Comparison of ENCODE assay signal across 8 cellular contexts in genomic region chr6:34655876-34656377, GRCh38. TPM values are rescaled to one million over a fixed set of nuclear protein-coding genes. Genes with fewer than 3 reads are reported as not detected.
DNase-seq lines count a peak whose midpoint lies in the region; ATAC-seq and TF ChIP-seq lines count a peak whose summit lies in the region.
"Not testable (repeated sequence)": the region's sequence is repeated elsewhere in the genome, so short reads cannot be mapped to it uniquely, and the experiment has no call there.

No MANE protein-coding gene starts in this region.

- CTCF ChIA-PET in PC-9 (lab: Charles Lee), result interaction anchor here (0.7 kb wide), 1 partner anchor 132 kb away, joined by 4 read pairs; no protein-coding TSS in a partner anchor

- TF ChIP-seq POLR2A in stomach (IDR thresholded peaks at IDR 0.05), result not testable (repeated sequence)

- H3K9me3 Mint-ChIP-seq in GM23338; activated T-cell treated with anti-CD3 and anti-CD28 coated beads, Interleukin-2, amount 50 U/mL, for 72 hours; central memory CD8-positive, alpha-beta T cell; natural killer cell: not testable (repeated sequence)

- BruUV-seq in PC-9 (replicated peaks; lab: Mats Ljungman, UMichigan), result not testable (repeated sequence)

- H3K4me3 ChIP-seq in BE2C (ENCODE audit: low read depth, low read length), result peak overlapping the region; percentile 28; the same call in 1 of the 2 replicates
- H3K4me3 ChIP-seq in GM23338, PC-9, stomach: not testable (repeated sequence)
- peak overlapping the region in 1 of 2 donors; percentile 48 for H3K4me3 ChIP-seq in right atrium auricular region

- POLR2A ChIA-PET in PC-9 (lab: Charles Lee; ENCODE audit: unreplicated experiment), result not testable (repeated sequence)

- not testable (repeated sequence) for DNase-seq in BE2C; GM23338 (ENCODE audit: low spot score); PC-9; activated T-cell treated with anti-CD3 and anti-CD28 coated beads, Interleukin-2, amount 50 U/mL, for 72 hours; right atrium auricular region (ENCODE audit: low spot score); natural killer cell; stomach
- peak in 1 of 2 donors; percentile 12 for DNase-seq in central memory CD8-positive, alpha-beta T cell (ENCODE audit: low spot score in 2 of 2)

- TF ChIP-seq EP300 in stomach (IDR thresholded peaks at IDR 0.05), result not testable (repeated sequence)

- not testable (repeated sequence) for H3K9me2 ChIP-seq in GM23338 (ENCODE audit: insufficient read depth); PC-9 (ENCODE audit: insufficient read depth)

- not testable (repeated sequence) for H3K36me3 Mint-ChIP-seq in GM23338 (ENCODE audit: low read depth); activated T-cell treated with anti-CD3 and anti-CD28 coated beads, Interleukin-2, amount 50 U/mL, for 72 hours (ENCODE audit: insufficient read depth in 2 of 2); natural killer cell
- H3K36me3 Mint-ChIP-seq in central memory CD8-positive, alpha-beta T cell (ENCODE audit: insufficient read depth), result peaks cover 27% of the 10 kb centered on the region

- not testable (repeated sequence) for H3K9me3 ChIP-seq in BE2C; PC-9 (ENCODE audit: insufficient read depth, low read depth); right atrium auricular region; stomach

- H3K4me1 ChIP-seq in BE2C, result not testable (repeated sequence)
- H3K4me1 ChIP-seq in GM23338 (ENCODE audit: insufficient read depth) (peaks cover 21% of the 10 kb centered on the region), PC-9 (replicated peaks; ENCODE audit: insufficient read depth) (peaks cover 54% of the 10 kb centered on the region), right atrium auricular region (peaks cover 0 to 44% of the 10 kb centered on the region in 2 donors), stomach (peaks cover 37 to 57% (median 45%) of the 10 kb centered on the region in 4 donors)

- not testable (repeated sequence) for H2AFZ ChIP-seq in GM23338, PC-9

- not testable (repeated sequence) for H3K27ac ChIP-seq in GM23338 (ENCODE audit: low read depth)
- H3K27ac ChIP-seq in PC-9 (peak overlapping the region; percentile 96), right atrium auricular region (peak overlapping the region; percentile 93 to 94), stomach (peak overlapping the region; percentile 43 to 92 (median 88))

- not testable (repeated sequence) for H4K20me1 ChIP-seq in GM23338 (replicated peaks; ENCODE audit: insufficient read depth); PC-9 (ENCODE audit: insufficient read depth)

- not testable (repeated sequence) for H3F3A ChIP-seq in GM23338 (replicated peaks; ENCODE audit: low read depth)
- peaks cover 39% of the 10 kb centered on the region for H3F3A ChIP-seq in PC-9 (ENCODE audit: insufficient read depth, low read depth)

- H3K4me1 Mint-ChIP-seq in GM23338 (peaks cover 28% of the 10 kb centered on the region), natural killer cell (peaks cover 37 to 39% of the 10 kb centered on the region in 2 donors)
- H3K4me1 Mint-ChIP-seq in activated T-cell treated with anti-CD3 and anti-CD28 coated beads, Interleukin-2, amount 50 U/mL, for 72 hours (ENCODE audit: low read depth), result peaks cover 43% of the 10 kb centered on the region
- H3K4me1 Mint-ChIP-seq in central memory CD8-positive, alpha-beta T cell, result peaks cover 33% of the 10 kb centered on the region

- ATAC-seq in GM23338, result not testable (repeated sequence)
- peak in 1 of 2 donors; percentile 35 for ATAC-seq in activated T-cell treated with anti-CD3 and anti-CD28 coated beads, Interleukin-2, amount 50 U/mL, for 72 hours (replicated peaks in 1 of 2)
- ATAC-seq in central memory CD8-positive, alpha-beta T cell (replicated peaks; ENCODE audit: extremely low read depth, poor library complexity, severe bottlenecking), result peak; percentile 60
- peak in 2 of 3 donors; percentile 5 to 28 for ATAC-seq in natural killer cell

- not testable (repeated sequence) for H3K4me3 Mint-ChIP-seq in GM23338
- H3K4me3 Mint-ChIP-seq in activated T-cell treated with anti-CD3 and anti-CD28 coated beads, Interleukin-2, amount 50 U/mL, for 72 hours, result peak overlapping the region; percentile 72 to 90
- peak overlapping the region; percentile 76 for H3K4me3 Mint-ChIP-seq in central memory CD8-positive, alpha-beta T cell
- H3K4me3 Mint-ChIP-seq in natural killer cell, result peak overlapping the region; percentile 82

- H3K4me2 ChIP-seq in GM23338, result peak overlapping the region; percentile 40; the same call in 1 of the 2 replicates
- H3K4me2 ChIP-seq in PC-9, result peak overlapping the region; percentile 82

- WGBS in stomach, 5 donors, result 61 to 69% (median 64%) methylated on average over 11 of the region's 11 CpGs

- not testable (repeated sequence) for TF ChIP-seq CTCF in BE2C (IDR thresholded peaks at IDR 0.05; ENCODE audit: low read depth, low read length); GM23338 (conservative IDR thresholded peaks at IDR 0.05; ENCODE audit: low read depth in 2 of 2); PC-9 (conservative IDR thresholded peaks at IDR 0.05); right atrium auricular region (IDR thresholded peaks at IDR 0.05); natural killer cell (IDR thresholded peaks at IDR 0.05); stomach (IDR thresholded peaks at IDR 0.05)

- not testable (repeated sequence) for H3K36me3 ChIP-seq in BE2C; GM23338 (ENCODE audit: insufficient read depth); PC-9 (ENCODE audit: low read depth); right atrium auricular region
- H3K36me3 ChIP-seq in stomach, result peaks cover 0 to 16% (median 10%) of the 10 kb centered on the region in 4 donors

- H3K79me2 ChIP-seq in GM23338 (replicated peaks; ENCODE audit: insufficient read depth) (peaks cover 70% of the 10 kb centered on the region), PC-9 (ENCODE audit: low read depth) (peaks cover 82% of the 10 kb centered on the region)

- H3K27ac Mint-ChIP-seq in GM23338 (peak overlapping the region; percentile 94; the same call in 1 of the 2 replicates), natural killer cell (peak overlapping the region; percentile 88 to 91)
- peak overlapping the region; percentile 97 for H3K27ac Mint-ChIP-seq in activated T-cell treated with anti-CD3 and anti-CD28 coated beads, Interleukin-2, amount 50 U/mL, for 72 hours
- H3K27ac Mint-ChIP-seq in central memory CD8-positive, alpha-beta T cell (ENCODE audit: low read depth), result peak overlapping the region; percentile 92

- not testable (repeated sequence) for H3K27me3 ChIP-seq in BE2C; GM23338 (ENCODE audit: insufficient read depth); PC-9 (ENCODE audit: insufficient read depth, low read depth); right atrium auricular region; stomach

- intact Hi-C loops in PC-9 (cut with micrococcal nuclease; ENCODE audit: unreplicated experiment), result loop anchor here (2.0 kb wide), 2 partner anchors 49 to 101 kb away; partner anchors contain the start of gene SNRPC
- intact Hi-C loops in natural killer cell (cut with micrococcal nuclease), result loop anchor here (2.0 kb wide), 2 partner anchors 15 to 41 kb away; partner anchors contain the start of gene ILRUN
- intact Hi-C loops in stomach (cut with DNase I; ENCODE audit: low total_unique reads), result not testable (repeated sequence)

- H3K27me3 Mint-ChIP-seq in GM23338 (ENCODE audit: insufficient read depth, low read depth, poor library complexity); activated T-cell treated with anti-CD3 and anti-CD28 coated beads, Interleukin-2, amount 50 U/mL, for 72 hours (ENCODE audit: low read depth); central memory CD8-positive, alpha-beta T cell; natural killer cell (ENCODE audit: low read depth in 2 of 2): not testable (repeated sequence)

RNA-seq across cellular contexts. Expression of gene ILRUN, which starts 40.6 kb away (rescaled TPM):
- polyA plus RNA-seq in BE2C (2012; ENCODE audit: insufficient read depth, insufficient read length, low read depth), result 38.0 TPM
- 76.4 and 80.1 TPM in 2 replicates for total RNA-seq in GM23338 (2014; rRNA removed; shearing (Covaris generic))
- polyA plus RNA-seq in GM23338 (2016; fragmentation: Nextera tagmentation; extraction: Ambion mirVana) (17.6 and 19.2 TPM in 2 replicates), stomach (10 to 100 TPM; 27.0 to 44.7 (median 40.6) TPM)
- total RNA-seq in PC-9 (2021) (57.8 and 68.9 TPM in 2 replicates), right atrium auricular region (100 to 1,000 TPM in 1 of 2 donors, 10 to 100 TPM in 1; 89.8 to 114 TPM), natural killer cell (100 to 1,000 TPM in 1 of 3 donors, 10 to 100 TPM in 2; 91.2 to 101 (median 92.3) TPM), stomach (10 to 100 TPM; 27.4 to 89.3 (median 45.2) TPM)
- total RNA-seq in activated T-cell treated with anti-CD3 and anti-CD28 coated beads, Interleukin-2, amount 50 U/mL, for 72 hours, result 10 to 100 TPM; 68.8 to 78.8 TPM
